Comparison of ENCODE assay signal across 19 cellular contexts in genomic region chr5:65525726-65526125, GRCh38.
"Had no signal": no experiment of that assay in that cellular context is flagged by ENCODE, and none has a peak within 500 bp of the region (broad histone marks: within the 10 kb centered on the region; RNA-seq: fewer than 3 reads in every experiment).

No MANE protein-coding gene starts in this region.

- H3K4me3 Mint-ChIP-seq: memory B cell had no signal

- H3K27me3 Mint-ChIP-seq: memory B cell had no signal

- DNase-seq: dermis blood vessel endothelial cell; dorsolateral prefrontal cortex; effector CD4-positive, alpha-beta T cell; effector memory CD4-positive, alpha-beta T cell; foreskin keratinocyte; gastrocnemius medialis; glutamatergic neuron; head of caudate nucleus; heart right ventricle; hippocampal formation; left cardiac atrium; left lung; left ventricle myocardium superior; lower lobe of right lung; mesendoderm; mucosa of descending colon had no signal

- H3K36me3 ChIP-seq: esophagus muscularis mucosa, gastrocnemius medialis, left lung, lower lobe of right lung had no signal

- H3K4me1 Mint-ChIP-seq: memory B cell had no signal

- H3K27me3 ChIP-seq: dorsolateral prefrontal cortex, esophagus muscularis mucosa, foreskin keratinocyte, gastrocnemius medialis, heart right ventricle, left lung had no signal

- H3K4me3 ChIP-seq: coronary artery, dorsolateral prefrontal cortex, esophagus muscularis mucosa, gastrocnemius medialis, heart right ventricle, left lung, lower lobe of right lung, mucosa of descending colon had no signal

- H3K9me3 Mint-ChIP-seq: memory B cell had no signal

- H3K27ac Mint-ChIP-seq: memory B cell had no signal

- H3K27ac ChIP-seq: coronary artery, dorsolateral prefrontal cortex, esophagus muscularis mucosa, foreskin keratinocyte, gastrocnemius medialis, heart right ventricle, left lung, lower lobe of right lung had no signal

- H3K9me3 ChIP-seq: esophagus muscularis mucosa, gastrocnemius medialis, heart right ventricle, left lung, lower lobe of right lung, mucosa of descending colon had no signal

- H3K4me1 ChIP-seq: esophagus muscularis mucosa, foreskin keratinocyte, gastrocnemius medialis, heart right ventricle, left lung, lower lobe of right lung had no signal
